ENCODE assay signal across 8 cellular contexts in genomic region chr10:111076191-111076681, GRCh38. TPM values are rescaled to one million over a fixed set of nuclear protein-coding genes. Genes with fewer than 3 reads are reported as not detected.
DNase-seq lines count a peak whose midpoint lies in the region; ATAC-seq and TF ChIP-seq lines count a peak whose summit lies in the region.

No MANE protein-coding gene starts in this region.

- DNase-seq in activated gamma-delta T cell treated with Interleukin-2 at 50 U/mL for 16 hours (peak; percentile 29), activated gamma-delta T cell (lab: John Stamatoyannopoulos, UW) (no peak), NCI-H1694 treated with DMSO at 0.1 percent for 48 hours (lab: John Stamatoyannopoulos, UW) (peak; percentile 48), activated B cell treated with CpG ODN at 0.5 μM for 24 hours (peak; percentile 40), medulla oblongata (ENCODE audit: extremely low spot score) (peak; percentile 70)
- DNase-seq in effector CD4-positive, alpha-beta T cell, result peak; percentile 18
- peak; percentile 77 for DNase-seq in stimulated activated CD8-positive, alpha-beta memory T cell treated with anti-CD3 and anti-CD28 coated beads, Interleukin-4, amount 100 ng/mL, for 48 hours

- ATAC-seq in HG02759 (IDR thresholded peaks at IDR 0.05; ENCODE audit: unreplicated experiment) (peak; percentile 76), activated B cell treated with CpG ODN at 0.5 μM for 24 hours (ENCODE audit: low read depth) (peak; percentile 62)

- no peak overlapping the region for H3K27ac Mint-ChIP-seq in activated B cell treated with CpG ODN at 0.5 μM for 24 hours

- peaks cover 50% of the 10 kb centered on the region for H3K27me3 Mint-ChIP-seq in activated B cell treated with CpG ODN at 0.5 μM for 24 hours

- no peaks in the 10 kb centered on the region for H3K36me3 Mint-ChIP-seq in activated B cell treated with CpG ODN at 0.5 μM for 24 hours (ENCODE audit: low read depth)

- intact Hi-C loops in activated B cell treated with CpG ODN at 0.5 μM for 24 hours (cut with micrococcal nuclease), result loop anchor here (1.0 kb wide), 1 partner anchor 284 kb away; no protein-coding TSS in a partner anchor

- H3K9me3 Mint-ChIP-seq in activated B cell treated with CpG ODN at 0.5 μM for 24 hours, result no peaks in the 10 kb centered on the region

- CTCF ChIA-PET in activated B cell treated with CpG ODN at 0.5 μM for 24 hours (lab: Charles Lee), result interaction anchor here (0.9 to 1.4 kb wide), 3 partner anchors 9 to 523 kb away, joined by 3 to 7 read pairs (median 3); no protein-coding TSS in a partner anchor

- H3K4me1 Mint-ChIP-seq in activated B cell treated with CpG ODN at 0.5 μM for 24 hours, result peaks cover 20% of the 10 kb centered on the region

- POLR2A ChIA-PET in activated B cell treated with CpG ODN at 0.5 μM for 24 hours (lab: Charles Lee), result no interaction called here

- no peak for TF ChIP-seq CTCF in activated B cell treated with CpG ODN at 0.5 μM for 24 hours (IDR thresholded peaks at IDR 0.05)

- H3K4me3 Mint-ChIP-seq in activated B cell treated with CpG ODN at 0.5 μM for 24 hours, result peak overlapping the region; percentile 74

RNA-seq across cellular contexts. Expression of gene ADRA2A, which starts 0.6 kb away (rescaled TPM):
- total RNA-seq in activated B cell treated with CpG ODN at 0.5 μM for 24 hours, result not detected in 2 replicates
